In the genomic region with DNA sequence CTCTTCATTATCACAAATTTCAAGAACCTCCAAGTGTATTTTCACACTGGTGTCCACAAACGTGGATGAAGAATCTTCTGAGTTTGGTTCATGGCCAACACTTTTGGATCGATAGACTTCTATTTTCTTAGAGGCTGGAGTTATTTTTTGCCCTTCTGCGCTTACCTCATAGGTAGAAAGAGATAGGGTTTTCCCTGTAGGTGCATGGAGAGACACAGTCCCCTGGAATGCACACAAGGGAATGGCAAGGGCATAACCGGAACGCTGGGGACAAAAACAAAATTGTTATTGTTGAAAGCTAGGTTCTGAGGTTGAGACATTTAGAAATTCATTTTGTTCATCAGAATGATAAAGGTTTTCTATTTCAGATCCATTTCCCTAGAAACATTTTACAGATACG, we compare ENCODE assay signal across 21 cellular contexts. TPM values are rescaled to one million over a fixed set of nuclear protein-coding genes. Genes with fewer than 3 reads are reported as not detected.
DNase-seq lines count a peak whose midpoint lies in the region; ATAC-seq, FAIRE-seq and TF ChIP-seq lines count a peak whose summit lies in the region.
"Had no signal": no experiment of that assay in that cellular context is flagged by ENCODE, and none has a peak within 500 bp of the region (broad histone marks: within the 10 kb centered on the region; RNA-seq: fewer than 3 reads in every experiment).

No MANE protein-coding gene starts in this region.

- no peak overlapping the region for H3K4me2 ChIP-seq in HepG2 (ENCODE audit: low read depth, low read length)
- H3K4me2 ChIP-seq: A549; BLaER1 treated with 17β-estradiol and CSF1 and Interleukin-3, amounts not matched to agents 10 nM and 100 nM had no signal

- no peaks in the 10 kb centered on the region for H3K9me3 ChIP-seq in right lobe of liver
- no peaks in the 10 kb centered on the region for H3K9me3 ChIP-seq in HepG2 (ENCODE audit: low read length)
- H3K9me3 ChIP-seq: A549; BLaER1 treated with 17β-estradiol and CSF1 and Interleukin-3, amounts not matched to agents 10 nM and 100 nM; Caco-2 had no signal

- H3K9ac ChIP-seq in HepG2 (ENCODE audit: insufficient read depth, low read depth, low read length), result no peak overlapping the region
- H3K9ac ChIP-seq: BLaER1 treated with 17β-estradiol and CSF1 and Interleukin-3, amounts not matched to agents 10 nM and 100 nM had no signal

- no peak for TF ChIP-seq EP300 in HepG2 (IDR thresholded peaks at IDR 0.05; ENCODE audit: low read depth in 2 of 2, low read length in 2 of 2)
- no peak for TF ChIP-seq EP300 in HepG2 (CRISPR knock-in tag; IDR thresholded peaks at IDR 0.05; ENCODE audit: borderline replicate concordance)

- ATAC-seq in right lobe of liver (peak in 3 of 4 donors; percentile 35 to 72 (median 62)), HepG2 (no peak), left lobe of liver (peak; percentile 41)
- ATAC-seq: A549; CD8-positive, alpha-beta T cell had no signal

- no peaks in the 10 kb centered on the region for H3K79me2 ChIP-seq in HepG2 (ENCODE audit: insufficient read depth, low read length)

- H4K20me1 ChIP-seq in HepG2 (ENCODE audit: insufficient read depth, low read length), result no peaks in the 10 kb centered on the region
- H4K20me1 ChIP-seq: BLaER1 treated with 17β-estradiol and CSF1 and Interleukin-3, amounts not matched to agents 10 nM and 100 nM had no signal

- TF ChIP-seq CTCF in right lobe of liver (IDR thresholded peaks at IDR 0.05) (no peak), HepG2 (CRISPR knock-in tag; IDR thresholded peaks at IDR 0.05) (no peak)

- H3K4me3 ChIP-seq in right lobe of liver (no peak overlapping the region), HepG2 (replicated peaks in 1 of 3; ENCODE audit: insufficient read depth in 1 of 3, low read depth in 2 of 3, low read length in 3 of 3) (no peak overlapping the region)
- H3K4me3 ChIP-seq: A549; BLaER1 treated with 17β-estradiol and CSF1 and Interleukin-3, amounts not matched to agents 10 nM and 100 nM had no signal

- H3K27me3 ChIP-seq in right lobe of liver (no peaks in the 10 kb centered on the region), HepG2 (ENCODE audit: control insufficient read depth in 1 of 2, insufficient read depth in 2 of 2, low read length in 2 of 2) (0 out of 5 replicates have a peak, but pooled peaks cover 0 to 3% of the 10 kb centered on the region in 2 experiments)
- H3K27me3 ChIP-seq: BLaER1 treated with 17β-estradiol and CSF1 and Interleukin-3, amounts not matched to agents 10 nM and 100 nM had no signal

- intact Hi-C loops in right lobe of liver (cut with DNase I), result no loop called here
- intact Hi-C loops in HepG2 (cut with micrococcal nuclease; ENCODE audit: unreplicated experiment), result no loop called here

- POLR2A ChIA-PET in HepG2 (lab: Yijun Ruan, JAX), result no interaction called here

- FAIRE-seq in HepG2 (lab: Jason Lieb, UNC), result no peak
- FAIRE-seq: A549, D721Med, G401.6, GM12891, GM19239 had no signal

- no TSS peak for BruUV-seq in HepG2 (replicated peaks; lab: Mats Ljungman, UMichigan)

- no peak for DNase-seq in right lobe of liver
- no peak for DNase-seq in HepG2 (ENCODE audit: low spot score)
- DNase-seq in caudate nucleus (lab: John Stamatoyannopoulos, UW), result no peak
- DNase-seq in left lobe of liver (ENCODE audit: low spot score), result no peak
- no peak for DNase-seq in LoVo (ENCODE audit: low spot score)
- DNase-seq in hypothalamus (lab: John Stamatoyannopoulos, UW), result no peak
- DNase-seq: AML-193; Caco-2; Calu3; CD4-positive, alpha-beta T cell; CD8-positive, alpha-beta T cell; DMS79 treated with DMSO at 0.1 percent for 48 hours; GF-D8 had no signal

- no peak overlapping the region for H2AFZ ChIP-seq in HepG2 (ENCODE audit: low read length)

- CTCF ChIA-PET in HepG2 (lab: Yijun Ruan, JAX; ENCODE audit: low intra/inter-chr PET ratio, low total read pairs), result no interaction called here

- H3K36me3 ChIP-seq in right lobe of liver (no peaks in the 10 kb centered on the region), HepG2 (replicated peaks in 1 of 2; ENCODE audit: control insufficient read depth in 1 of 2, insufficient read depth in 2 of 2, low read length in 2 of 2) (no peaks in the 10 kb centered on the region)
- H3K36me3 ChIP-seq: BLaER1 treated with 17β-estradiol and CSF1 and Interleukin-3, amounts not matched to agents 10 nM and 100 nM had no signal

- H3K4me1 ChIP-seq in right lobe of liver (peaks cover 0 to 12% (median 0%) of the 10 kb centered on the region in 4 donors), HepG2 (ENCODE audit: insufficient read depth, low read length) (no peaks in the 10 kb centered on the region)
- H3K4me1 ChIP-seq: A549; BLaER1 treated with 17β-estradiol and CSF1 and Interleukin-3, amounts not matched to agents 10 nM and 100 nM had no signal

- TF ChIP-seq RAD21 in HepG2 (CRISPR knock-in tag; IDR thresholded peaks at IDR 0.05), result no peak

- in situ Hi-C loops in HepG2 (cut with HindIII; ENCODE audit: extremely low pct_ligation_motif_present, low pct_unique_long_range_greater_than_20kb), result no loop called here

- H3K27ac ChIP-seq in right lobe of liver (no peak overlapping the region), HepG2 (ENCODE audit: extremely low read length, insufficient read depth, low read length) (no peak overlapping the region), caudate nucleus (ENCODE audit: low read depth, low read length) (peak overlapping the region; percentile 13)
- H3K27ac ChIP-seq: 22Rv1; A549; BLaER1 treated with 17β-estradiol and CSF1 and Interleukin-3, amounts not matched to agents 10 nM and 100 nM; C4-2B had no signal

- TF ChIP-seq POLR2A in right lobe of liver (IDR thresholded peaks at IDR 0.05) (no peak), HepG2 (IDR thresholded peaks at IDR 0.05; ENCODE audit: insufficient read depth in 1 of 2, low read depth in 2 of 2, low read length in 2 of 2) (no peak)

- 43% methylated on average over 6 of the region's 6 CpGs for WGBS in right lobe of liver (ENCODE audit: insufficient coverage, low coverage, low lambda C conversion rate, missing lambda C conversion rate)
- WGBS in HepG2 (ENCODE audit: low lambda C conversion rate), result 2% methylated on average over 6 of the region's 6 CpGs

TF ChIP-seq in HepG2, 621 proteins besides CTCF, POLR2A, EP300 and RAD21:
- no peak for TF ChIP-seq ZNF530 (CRISPR knock-in tag; IDR thresholded peaks at IDR 0.05; ENCODE audit: low read depth)
- no peak for TF ChIP-seq CREM (IDR thresholded peaks at IDR 0.05)
- TF ChIP-seq CREM (CRISPR knock-in tag; IDR thresholded peaks at IDR 0.05), result no peak
- no peak for TF ChIP-seq ZNF766 (CRISPR knock-in tag; IDR thresholded peaks at IDR 0.05; ENCODE audit: borderline replicate concordance)
- no peak for TF ChIP-seq NRL (CRISPR knock-in tag; IDR thresholded peaks at IDR 0.05; ENCODE audit: borderline replicate concordance)

RNA-seq across cellular contexts. Expression of gene DHX36, which starts 13.7 kb away (rescaled TPM):
- 10 to 100 TPM; 17.6 to 39.1 (median 22.7) TPM for total RNA-seq in right lobe of liver
- 30.3 and 66.3 TPM in 2 replicates for total RNA-seq in HepG2 (2016; rRNA removed; fragmentation: Illumina TruSeq; extraction: Trizol)
- 10.5 and 15.1 TPM in 2 replicates for total RNA-seq in HepG2 (2016; cell fraction: cytosol; rRNA removed; fragmentation: Illumina TruSeq; extraction: Trizol; ENCODE audit: low read depth)
- 29.5 and 75.0 TPM in 2 replicates for total RNA-seq in HepG2 (2016; cell fraction: insoluble cytoplasmic fraction; rRNA removed; fragmentation: Illumina TruSeq; extraction: Trizol)
- 11.3 and 16.5 TPM in 2 replicates for total RNA-seq in HepG2 (2016; cell fraction: membrane; rRNA removed; fragmentation: Illumina TruSeq; extraction: Trizol)
- 61.6 and 71.3 TPM in 2 replicates for total RNA-seq in HepG2 (2016; cell fraction: nucleus; rRNA removed; fragmentation: Illumina TruSeq; extraction: Trizol)
- polyA plus RNA-seq in HepG2 (2011; rRNA removed), result 30.4 and 44.2 TPM in 2 replicates
- polyA plus RNA-seq in HepG2 (2011; cell fraction: cytosol; rRNA removed), result 10.7 and 21.7 TPM in 2 replicates
- 23.1 and 25.2 TPM in 2 replicates for polyA plus RNA-seq in HepG2 (2011; cell fraction: nucleus; rRNA removed)
- polyA plus RNA-seq in HepG2 (2012), result 28.0 and 38.7 TPM in 2 replicates
- polyA plus RNA-seq in HepG2 (2016; cell fraction: cytosol; fragmentation: Illumina TruSeq; extraction: Trizol; ENCODE audit: low read depth), result 1.7 and 2.1 TPM in 2 replicates
- 41.9 and 47.5 TPM in 2 replicates for polyA plus RNA-seq in HepG2 (2016; cell fraction: insoluble cytoplasmic fraction; fragmentation: Illumina TruSeq; extraction: Trizol; ENCODE audit: low read depth)
- polyA plus RNA-seq in HepG2 (2016; cell fraction: membrane; fragmentation: Illumina TruSeq; extraction: Trizol; ENCODE audit: low read depth), result 2.2 and 4.3 TPM in 2 replicates
- 73.4 and 76.9 TPM in 2 replicates for polyA plus RNA-seq in HepG2 (2016; cell fraction: nucleus; fragmentation: Illumina TruSeq; extraction: Trizol; ENCODE audit: insufficient read depth, low read depth)
- 5.2 and 20.7 TPM in 2 replicates for polyA minus RNA-seq in HepG2 (2011; rRNA and poly(A)+ RNA removed; ENCODE audit: low replicate concordance)
- polyA minus RNA-seq in HepG2 (2011; cell fraction: cytosol; rRNA and poly(A)+ RNA removed), result 24.6 and 27.2 TPM in 2 replicates
- 100 and 108 TPM in 2 replicates for polyA minus RNA-seq in HepG2 (2011; cell fraction: nucleus; rRNA and poly(A)+ RNA removed)
- total RNA-seq in left lobe of liver, result 17.6 TPM
